Comparison of ENCODE assay signal across 9 cellular contexts in the genomic region with DNA sequence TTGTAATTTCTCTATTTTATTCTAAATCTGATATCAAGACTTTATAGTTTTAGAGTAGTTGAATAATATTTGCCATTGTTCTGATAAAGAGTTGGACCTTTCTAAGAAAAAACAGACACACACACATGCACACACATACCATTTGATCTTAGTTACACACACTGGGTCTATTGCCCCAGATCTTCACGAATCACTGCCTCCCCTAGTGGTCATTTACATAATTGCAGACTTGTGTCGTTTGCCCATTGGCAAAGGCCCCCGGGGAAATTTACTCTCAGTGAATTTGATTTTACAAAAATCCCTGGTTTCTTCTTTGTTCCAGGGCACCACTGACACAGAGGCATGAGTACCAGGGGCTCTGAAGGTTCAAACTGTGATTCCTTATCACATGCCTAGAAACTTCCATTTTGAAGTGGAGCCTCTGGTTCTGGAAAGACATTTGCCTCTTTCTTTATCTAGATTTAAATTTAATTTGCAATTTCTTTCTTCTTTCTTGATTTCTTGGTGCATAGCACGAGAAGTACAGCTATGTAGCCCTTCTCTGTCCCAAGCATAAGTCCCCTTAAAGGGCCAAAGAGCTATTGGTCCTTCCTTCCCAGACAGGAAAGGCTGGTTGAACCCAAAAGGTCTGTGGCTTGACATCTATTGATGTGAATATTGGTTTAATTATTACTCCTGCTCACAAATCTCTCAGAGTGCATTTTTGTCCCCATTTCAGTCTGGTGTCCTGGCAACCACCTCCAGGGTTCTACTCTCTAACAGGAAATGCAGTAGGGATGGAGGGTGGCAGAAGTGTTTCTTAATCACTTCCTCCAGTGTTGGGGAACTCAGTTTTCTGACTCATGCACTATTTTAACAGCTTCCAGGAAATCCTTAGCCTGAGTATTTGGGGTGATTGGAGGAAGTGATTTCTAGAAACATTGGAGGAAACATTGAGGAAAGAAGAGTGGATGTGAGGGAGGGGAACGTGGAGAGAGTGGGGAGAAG. TPM values are rescaled to one million over a fixed set of nuclear protein-coding genes. Genes with fewer than 3 reads are reported as not detected.
DNase-seq lines count a peak whose midpoint lies in the region; ATAC-seq and TF ChIP-seq lines count a peak whose summit lies in the region.
"Had no signal": no experiment of that assay in that cellular context is flagged by ENCODE, and none has a peak within 500 bp of the region (broad histone marks: within the 10 kb centered on the region; RNA-seq: fewer than 3 reads in every experiment).

No MANE protein-coding gene starts in this region.

- H3K4me3 ChIP-seq in H7 (ENCODE audit: insufficient read depth, low read depth, low read length) = no peak overlapping the region
- H3K4me3 ChIP-seq in esophagus squamous epithelium = no peak overlapping the region

- peaks cover 24% of the 10 kb centered on the region for H3K27me3 Mint-ChIP-seq in osteocyte (ENCODE audit: unreplicated experiment)

- no peaks in the 10 kb centered on the region for H3K9me3 Mint-ChIP-seq in osteocyte (ENCODE audit: unreplicated experiment)

- TF ChIP-seq CTCF in esophagus squamous epithelium (IDR thresholded peaks at IDR 0.05) = peak; percentile 41 to 75 (median 65)
- TF ChIP-seq CTCF in osteocyte (IDR thresholded peaks at IDR 0.05) = peak; percentile 57

- no peak overlapping the region for H3K4me3 Mint-ChIP-seq in osteocyte (ENCODE audit: unreplicated experiment)

- ATAC-seq in HG03196 (IDR thresholded peaks at IDR 0.05; ENCODE audit: unreplicated experiment) = no peak

- H3K27me3 ChIP-seq in H7 (ENCODE audit: control insufficient read depth, insufficient read depth, low read length) (no peaks in the 10 kb centered on the region; the same call in 1 of the 2 replicates), esophagus squamous epithelium (peaks cover 0 to 23% (median 0%) of the 10 kb centered on the region in 4 donors)

- no peaks in the 10 kb centered on the region for H3K36me3 Mint-ChIP-seq in osteocyte (ENCODE audit: unreplicated experiment)

- H3K36me3 ChIP-seq in H7 (replicated peaks; ENCODE audit: control insufficient read depth, insufficient read depth, low read length) (no peaks in the 10 kb centered on the region), esophagus squamous epithelium (no peaks in the 10 kb centered on the region)

- peaks cover 0 to 22% (median 0%) of the 10 kb centered on the region in 3 donors for H3K4me1 ChIP-seq in esophagus squamous epithelium

- H3K27ac Mint-ChIP-seq in osteocyte (ENCODE audit: unreplicated experiment) = no peak overlapping the region

- no peak overlapping the region for H3K27ac ChIP-seq in esophagus squamous epithelium

- no peak for TF ChIP-seq POLR2A in esophagus squamous epithelium (IDR thresholded peaks at IDR 0.05)

- H3K9me3 ChIP-seq in esophagus squamous epithelium = no peaks in the 10 kb centered on the region

- 16 to 28% methylated on average over 5 of the region's 5 CpGs for WGBS in esophagus squamous epithelium, 2 donors

- in situ Hi-C loops in SK-MEL-5 (cut with HindIII; ENCODE audit: low pct_unique_long_range_greater_than_20kb, low sequenced_read_pairs) = no loop called here

- peak in 2 of 3 experiments; percentile 10 to 34 for DNase-seq in NCI-H1417 (lab: John Stamatoyannopoulos, UW)
- DNase-seq in NCI-H1417 treated with DMSO at 0.1 percent for 48 hours (lab: John Stamatoyannopoulos, UW) = no peak
- DNase-seq in H7 = peak; percentile 75
- DNase-seq in SK-MEL-5 (ENCODE audit: low read depth, low spot score) = peak; percentile 58
- DNase-seq in esophagus squamous epithelium (lab: John Stamatoyannopoulos, UW) = no peak
- DNase-seq in osteocyte (ENCODE audit: extremely low spot score, unreplicated experiment) = no peak
- no peak for DNase-seq in cerebellar nuclear complex (lab: John Stamatoyannopoulos, UW)

- H3K4me1 Mint-ChIP-seq in osteocyte (ENCODE audit: unreplicated experiment) = no peaks in the 10 kb centered on the region

- intact Hi-C loops in esophagus squamous epithelium (cut with DNase I) = no loop called here

RNA-seq across cellular contexts. Expression of a gene that starts 32.4 kb away (rescaled TPM):
- total RNA-seq in H7 (2014; rRNA removed; shearing (Covaris generic)) = 0.24 and 0.48 TPM in 2 replicates
- total RNA-seq in SK-MEL-5 (2014; rRNA removed; shearing (Covaris generic)) = 0.08 and 0.13 TPM in 2 replicates
- polyA plus RNA-seq in SK-MEL-5 (2015; cell fraction: cytosol; rRNA removed) = 0.03 and 0.44 TPM in 2 replicates
- polyA plus RNA-seq in SK-MEL-5 (2015; cell fraction: nucleus; rRNA removed) = not detected in 2 replicates
- 10 to 100 TPM in 2 of 4 donors, 1 to 10 TPM in 2; 6.2 to 13.4 (median 9.5) TPM for total RNA-seq in esophagus squamous epithelium
- not detected in 2 replicates for total RNA-seq in osteocyte
- total RNA-seq: activated CD8-positive, alpha-beta memory T cell treated with anti-CD3 and anti-CD28 coated beads for 36 hours had no signal

Comparison
In these comparisons a context has a peak if more than half of its experiments do, and no peak if none do; other contexts are left out.
1. DNase-seq: peak in NCI-H1417 (2 of 3), H7 (single experiment) and SK-MEL-5 (single experiment); none in NCI-H1417 treated with DMSO at 0.1 percent for 48 hours (single experiment), esophagus squamous epithelium (single experiment), osteocyte (single experiment) and cerebellar nuclear complex (0 of 2).